ENCODE assay signal across 8 cellular contexts in the genomic region with DNA sequence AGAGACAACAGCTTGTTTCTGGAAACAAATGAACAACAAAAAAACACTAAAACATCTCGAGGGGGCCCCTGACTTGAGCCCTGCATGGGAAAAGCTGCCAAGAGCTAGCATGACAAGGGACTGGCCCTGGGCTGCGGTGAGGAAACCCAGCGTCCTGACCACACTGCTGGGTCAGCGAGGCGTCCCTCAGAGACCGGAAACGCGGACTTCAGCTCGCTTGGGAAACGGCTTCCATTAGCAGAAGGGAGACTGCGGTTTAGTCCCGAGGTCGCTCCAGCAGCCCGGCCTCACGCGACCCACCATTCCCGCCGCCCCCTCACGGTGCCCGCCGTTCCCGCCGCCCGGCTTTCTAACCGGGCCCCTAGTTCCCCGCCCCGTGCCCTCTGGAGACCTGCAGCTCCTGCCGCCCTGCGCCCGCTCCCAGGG. TPM values are rescaled to one million over a fixed set of nuclear protein-coding genes. Genes with fewer than 3 reads are reported as not detected.
DNase-seq lines count a peak whose midpoint lies in the region; ATAC-seq and TF ChIP-seq lines count a peak whose summit lies in the region.

No MANE protein-coding gene starts in this region.

- peak overlapping the region; percentile 91 for H3K27ac Mint-ChIP-seq in central memory CD8-positive, alpha-beta T cell (ENCODE audit: low read depth)

- H3K4me1 ChIP-seq in RWPE2 (ENCODE audit: insufficient read depth, poor library complexity, severe bottlenecking) (peaks cover 11% of the 10 kb centered on the region), skeletal muscle tissue (ENCODE audit: control insufficient read depth in 3 of 3, insufficient read depth in 3 of 3, low read length in 3 of 3) (peaks cover 0 to 11% (median 4%) of the 10 kb centered on the region in 3 donors)

- H3K27ac ChIP-seq in RWPE2 (ENCODE audit: poor library complexity, severe bottlenecking) (peak overlapping the region; percentile 59), skeletal muscle tissue (ENCODE audit: low read depth, low read length) (peak overlapping the region; percentile 84)

- H3K27me3 ChIP-seq in RWPE2 (ENCODE audit: insufficient read depth, poor library complexity, severe bottlenecking): no peaks in the 10 kb centered on the region
- no peaks in the 10 kb centered on the region for H3K27me3 ChIP-seq in skeletal muscle tissue (ENCODE audit: control insufficient read depth in 3 of 3, insufficient read depth in 3 of 3, low read length in 3 of 3)

- H3K9me3 ChIP-seq in RWPE2 (ENCODE audit: severe bottlenecking) (no peaks in the 10 kb centered on the region), skeletal muscle tissue (ENCODE audit: control insufficient read depth in 3 of 3, low read length in 3 of 3) (no peaks in the 10 kb centered on the region)

- H3K36me3 Mint-ChIP-seq in central memory CD8-positive, alpha-beta T cell (ENCODE audit: insufficient read depth): peaks cover 2% of the 10 kb centered on the region

- no peaks in the 10 kb centered on the region for H3K9me3 Mint-ChIP-seq in central memory CD8-positive, alpha-beta T cell

- H3K27me3 Mint-ChIP-seq in central memory CD8-positive, alpha-beta T cell: no peaks in the 10 kb centered on the region

- peak overlapping the region; percentile 86 for H3K4me3 Mint-ChIP-seq in central memory CD8-positive, alpha-beta T cell

- peak overlapping the region; percentile 82 to 88 (median 85) for H3K9ac ChIP-seq in skeletal muscle tissue (ENCODE audit: low read depth in 1 of 3, low read length in 3 of 3)

- peaks cover 13% of the 10 kb centered on the region for H3K4me1 Mint-ChIP-seq in central memory CD8-positive, alpha-beta T cell

- no peak for TF ChIP-seq CTCF in RWPE2 (IDR thresholded peaks at IDR 0.05; ENCODE audit: poor library complexity, severe bottlenecking)

- H3K36me3 ChIP-seq in RWPE2 (ENCODE audit: low read depth) (peaks cover 3% of the 10 kb centered on the region), skeletal muscle tissue (ENCODE audit: control insufficient read depth in 3 of 3, insufficient read depth in 3 of 3, low read length in 3 of 3) (no peaks in the 10 kb centered on the region)

- H3K4me3 ChIP-seq in RWPE2 (ENCODE audit: severe bottlenecking) (peak overlapping the region; percentile 97), skeletal muscle tissue (ENCODE audit: low read length in 3 of 3) (peak overlapping the region; percentile 76 to 79 (median 79))

- DNase-seq in C1 segment of cervical spinal cord (lab: John Stamatoyannopoulos, UW): peak in 13 of 14 donors; percentile 46 to 89 (median 73)
- no peak for DNase-seq in RWPE2 (ENCODE audit: low spot score)
- DNase-seq in central memory CD8-positive, alpha-beta T cell (ENCODE audit: low spot score in 2 of 2): no peak
- peak; percentile 79 for DNase-seq in iris pigment epithelial cell (ENCODE audit: low read depth)
- DNase-seq in ecto neural progenitor cell (ENCODE audit: low spot score): no peak

- peak; percentile 23 for ATAC-seq in GM18867 (IDR thresholded peaks at IDR 0.05; ENCODE audit: unreplicated experiment)
- peak; percentile 37 for ATAC-seq in HG03095 (IDR thresholded peaks at IDR 0.05; ENCODE audit: unreplicated experiment)
- peak; percentile 56 for ATAC-seq in RWPE2 (ENCODE audit: low read depth)
- no peak for ATAC-seq in central memory CD8-positive, alpha-beta T cell (replicated peaks; ENCODE audit: extremely low read depth, poor library complexity, severe bottlenecking)

RNA-seq across cellular contexts. Expression of gene CCDC122, which starts 0.6 kb away (rescaled TPM):
- 2.1 TPM for total RNA-seq in skeletal muscle tissue

RNA-seq across cellular contexts. Expression of gene LACC1, which starts 0.8 kb away (rescaled TPM):
- 1.0 TPM for total RNA-seq in skeletal muscle tissue

Comparison
In these comparisons a context has a peak if more than half of its experiments do, and no peak if none do; other contexts are left out.
1. DNase-seq: peak in C1 segment of cervical spinal cord (13 of 14) and iris pigment epithelial cell (single experiment); none in RWPE2 (single experiment), central memory CD8-positive, alpha-beta T cell (0 of 2) and ecto neural progenitor cell (single experiment).